In genomic region chr2:20429528-20429927, GRCh38 we compare ENCODE assay signal across 9 cellular contexts. TPM values are rescaled to one million over a fixed set of nuclear protein-coding genes. Genes with fewer than 3 reads are reported as not detected.
A peak's percentile ranks its signal among the peaks of the same experiment; 100 is the strongest.
DNase-seq lines count a peak whose midpoint lies in the region; ATAC-seq and TF ChIP-seq lines count a peak whose summit lies in the region.
"Had no signal": no experiment of that assay in that cellular context is flagged by ENCODE, and none has a peak within 500 bp of the region (broad histone marks: within the 10 kb centered on the region; RNA-seq: fewer than 3 reads in every experiment).

No MANE protein-coding gene starts in this region.

- H3K4me1 ChIP-seq in SJCRH30: peaks cover 22% of the 10 kb centered on the region
- peaks cover 22% of the 10 kb centered on the region for H3K4me1 ChIP-seq in psoas muscle

- intact Hi-C loops in psoas muscle (cut with DNase I): no loop called here

- no peak for TF ChIP-seq CTCF in psoas muscle (IDR thresholded peaks at IDR 0.05)
- TF ChIP-seq CTCF in omental fat pad (IDR thresholded peaks at IDR 0.05): no peak

- H3K36me3 ChIP-seq in SJCRH30 (no peaks in the 10 kb centered on the region), psoas muscle (ENCODE audit: insufficient read depth in 1 of 2, low read depth in 1 of 2) (no peaks in the 10 kb centered on the region)

- no peaks in the 10 kb centered on the region for H3K9me3 ChIP-seq in SJCRH30 (replicated peaks)
- no peaks in the 10 kb centered on the region for H3K9me3 ChIP-seq in psoas muscle
- H3K9me3 ChIP-seq: SK-N-SH had no signal

- peak overlapping the region; percentile 18; the same call in 1 of the 2 replicates for H3K27ac ChIP-seq in SJCRH30
- peak overlapping the region; percentile 31 for H3K27ac ChIP-seq in psoas muscle

- H3K27me3 ChIP-seq in SJCRH30: no peaks in the 10 kb centered on the region
- no peaks in the 10 kb centered on the region for H3K27me3 ChIP-seq in psoas muscle (ENCODE audit: insufficient read depth in 3 of 3, low read length in 2 of 3)

- no peak overlapping the region for H3K4me3 ChIP-seq in SJCRH30
- H3K4me3 ChIP-seq in psoas muscle: no peak overlapping the region

- DNase-seq in SJCRH30 (peak; percentile 68 to 77), psoas muscle (no peak), omental fat pad (ENCODE audit: low spot score) (no peak), hippocampal formation (lab: John Stamatoyannopoulos, UW) (no peak), amygdala (lab: John Stamatoyannopoulos, UW) (no peak)
- DNase-seq: SK-N-SH had no signal

- peak; percentile 65 for ATAC-seq in GM19043 (IDR thresholded peaks at IDR 0.05; ENCODE audit: low read depth, unreplicated experiment)
- peak; percentile 75 for ATAC-seq in HG02938 (IDR thresholded peaks at IDR 0.05; ENCODE audit: unreplicated experiment)
- ATAC-seq in psoas muscle: peak; percentile 50 to 76 (median 64)
- no peak for ATAC-seq in omental fat pad (ENCODE audit: low FRiP score)
- ATAC-seq in HG02970 (IDR thresholded peaks at IDR 0.05; ENCODE audit: low FRiP score, unreplicated experiment): no peak

- 11 to 25% (median 14%) methylated on average over 1 of the region's 1 CpG for WGBS in psoas muscle, 3 donors

RNA-seq across cellular contexts. Expression of gene RHOB, which starts 17.3 kb away (rescaled TPM):
- total RNA-seq in SJCRH30 (2014; rRNA removed; shearing (Covaris generic)): 138 and 146 TPM in 2 replicates
- total RNA-seq in psoas muscle (100 to 1,000 TPM; 111 to 370 (median 154) TPM), omental fat pad (1,000 to 10,000 TPM in 3 of 4 donors, 100 to 1,000 TPM in 1; 917 to 1,730 (median 1,246) TPM)
- polyA plus RNA-seq in psoas muscle: 100 to 1,000 TPM; 120 to 669 (median 345) TPM

Comparison
In these comparisons a context has a peak if more than half of its experiments do, and no peak if none do; other contexts are left out.
1. ATAC-seq: peak in GM19043 (single experiment), HG02938 (single experiment) and psoas muscle (4 of 4); none in omental fat pad (single experiment) and HG02970 (single experiment).
2. DNase-seq: peak in SJCRH30 (2 of 2); none in psoas muscle (0 of 2), omental fat pad (single experiment), hippocampal formation (0 of 2) and amygdala (0 of 56).